17 cellular contexts compared by ENCODE assay signal in genomic region chr11:50187220-50187619, GRCh38.
"Had no signal": no experiment of that assay in that cellular context is flagged by ENCODE, and none has a peak within 500 bp of the region (broad histone marks: within the 10 kb centered on the region; RNA-seq: fewer than 3 reads in every experiment).

No MANE protein-coding gene starts in this region.

- H3K36me3 ChIP-seq: lower lobe of right lung, sigmoid colon had no signal

- DNase-seq: activated CD4-positive, alpha-beta T cell treated with anti-CD3 and anti-CD28 coated beads for 1 hour; activated CD4-positive, alpha-beta T cell treated with anti-CD3 and anti-CD28 coated beads, Interleukin-2, amount 50 U/mL, for 4 hours; activated naive CD4-positive, alpha-beta T cell; activated naive CD8-positive, alpha-beta T cell treated with anti-CD3 and anti-CD28 coated beads, Interleukin-2, amount 10 ng/mL, durations not matched to agents 7 days and 5 days; activated T-cell treated with anti-CD3 and anti-CD28 coated beads for 4 hours; anterior cingulate cortex; cerebellar nuclear complex; hippocampal formation; lower lobe of right lung; nephron progenitor cell; occipital lobe; psoas muscle; sigmoid colon; stimulated activated CD4-positive, alpha-beta T cell treated with anti-CD3 and anti-CD28 coated beads, Interleukin-1b, Interleukin-23, amount 100 ng/mL, for 48 hours; T-helper 1 cell; T1000 had no signal

- H3K4me1 ChIP-seq: lower lobe of right lung, psoas muscle, sigmoid colon had no signal

- H3K27me3 ChIP-seq: sigmoid colon had no signal

- H3K9me3 ChIP-seq: lower lobe of right lung, psoas muscle had no signal

- ATAC-seq: lower lobe of right lung, psoas muscle had no signal

- H3K27ac ChIP-seq: epithelial cell of prostate, lower lobe of right lung, psoas muscle, sigmoid colon had no signal

- H3K4me3 ChIP-seq: lower lobe of right lung, psoas muscle, sigmoid colon had no signal
